Comparison of ENCODE assay signal across 9 cellular contexts in the genomic region with DNA sequence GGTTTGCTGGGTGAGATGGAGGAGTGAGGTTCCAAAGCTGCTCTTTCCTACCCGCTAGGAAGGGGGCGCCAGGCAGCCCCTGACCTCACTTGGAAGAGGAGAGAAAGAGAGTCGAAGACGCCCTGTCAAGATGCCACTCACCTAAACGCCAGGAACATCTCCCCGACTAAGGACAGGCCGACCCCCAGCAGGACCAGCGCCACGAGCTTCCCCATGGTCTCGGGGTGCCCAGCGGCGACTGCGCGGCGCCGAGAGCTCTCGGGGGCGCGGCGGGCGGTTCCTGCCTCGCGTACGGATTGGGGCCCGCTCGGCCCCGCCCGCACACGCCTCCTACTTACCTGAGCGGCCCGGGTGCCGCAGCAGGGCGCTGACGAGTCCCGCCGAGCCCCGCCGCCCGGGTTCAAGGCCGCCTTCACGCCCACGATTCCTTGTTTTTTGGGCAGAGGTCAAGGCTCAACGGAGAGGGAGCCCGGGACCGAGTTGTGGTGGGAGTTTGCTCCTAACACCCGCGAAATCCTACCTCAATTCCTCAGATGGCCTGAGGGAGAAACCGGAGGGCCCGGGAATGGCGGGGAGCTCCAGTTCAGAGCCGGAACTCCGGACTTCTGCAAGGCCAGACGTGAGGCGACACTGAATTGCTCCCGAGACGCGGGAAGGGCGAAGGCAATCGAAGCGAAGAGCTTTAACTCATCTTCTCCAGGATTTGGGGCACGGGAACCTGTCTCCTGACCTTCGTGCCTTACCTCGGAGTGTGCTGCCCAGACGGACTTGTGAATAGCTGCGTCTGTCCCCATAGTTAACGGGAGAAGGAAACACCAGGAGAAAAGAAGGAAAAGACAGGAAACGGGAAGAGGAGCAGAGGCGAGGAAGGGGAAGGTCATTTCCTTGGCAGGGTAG. TPM values are rescaled to one million over a fixed set of nuclear protein-coding genes. Genes with fewer than 3 reads are reported as not detected.
DNase-seq lines count a peak whose midpoint lies in the region; ATAC-seq, FAIRE-seq and TF ChIP-seq lines count a peak whose summit lies in the region.
"Had no signal": no experiment of that assay in that cellular context is flagged by ENCODE, and none has a peak within 500 bp of the region (broad histone marks: within the 10 kb centered on the region; RNA-seq: fewer than 3 reads in every experiment).

A gene (minus strand): TSS at position 240 of the 897 bp plus-strand sequence. CDS start 25 bp downstream, at position 215.

- no peaks in the 10 kb centered on the region for H3K36me3 ChIP-seq in adipocyte (ENCODE audit: control insufficient read depth, insufficient read depth, low read length, severe bottlenecking)
- no peaks in the 10 kb centered on the region for H3K36me3 ChIP-seq in kidney (ENCODE audit: control insufficient read depth in 1 of 2, insufficient read depth in 2 of 2, low read length in 2 of 2)
- H3K36me3 ChIP-seq in testis (ENCODE audit: low read depth, missing control alignments), result no peaks in the 10 kb centered on the region

- H3K4me3 ChIP-seq in HL-60 (replicated peaks; ENCODE audit: insufficient read depth, low read length) (peak within 1 kb of the TSS; percentile 26), adipocyte (ENCODE audit: low read length) (peak within 1 kb of the TSS; percentile 76), kidney (ENCODE audit: low read length in 2 of 2) (peak within 1 kb of the TSS; percentile 53 to 55), testis (peak within 1 kb of the TSS; percentile 69 to 86)

- ATAC-seq in HG03565 (IDR thresholded peaks at IDR 0.05; ENCODE audit: unreplicated experiment) (no peak), GM19035 (IDR thresholded peaks at IDR 0.05; ENCODE audit: unreplicated experiment) (no peak)

- H3K27me3 ChIP-seq in HL-60 (ENCODE audit: insufficient read depth, poor library complexity, severe bottlenecking) (peaks cover 15% of the 10 kb centered on the region), adipocyte (replicated peaks; ENCODE audit: control insufficient read depth, insufficient read depth, low read length) (peaks cover 7% of the 10 kb centered on the region), testis (no peaks in the 10 kb centered on the region)

- no peak for TF ChIP-seq POLR2A in testis (IDR thresholded peaks at IDR 0.05)

- no peak for TF ChIP-seq CTCF in HL-60 (IDR thresholded peaks at IDR 0.05; ENCODE audit: insufficient read depth, low read length)
- TF ChIP-seq CTCF in kidney (IDR thresholded peaks at IDR 0.05; ENCODE audit: borderline replicate concordance, extremely low read depth, insufficient read depth), result no peak
- TF ChIP-seq CTCF in testis (IDR thresholded peaks at IDR 0.05), result peak; percentile 15 to 30 (median 25)

- 3 to 6% methylated on average over 17 to 68 of the region's 68 CpGs for whole genome bisulfite sequencing in testis, 2 donors

- DNase-seq in DMS53 treated with DMSO at 0.1 percent for 48 hours (lab: John Stamatoyannopoulos, UW; ENCODE audit: unreplicated experiment) (peak; percentile 87), HL-60 (ENCODE audit: low read depth in 1 of 2, low spot score in 1 of 2) (no peak), adipocyte (ENCODE audit: low read depth) (no peak), kidney (no peak), testis (peak; percentile 66), kidney glomerular epithelial cell (lab: John Stamatoyannopoulos, UW) (no peak)

- H3K4me1 ChIP-seq in adipocyte (ENCODE audit: control insufficient read depth, insufficient read depth, low read length) (peaks cover 5% of the 10 kb centered on the region), kidney (ENCODE audit: control insufficient read depth in 1 of 2, insufficient read depth in 1 of 2, low read depth in 1 of 2, low read length in 2 of 2) (no peaks in the 10 kb centered on the region), testis (peaks cover 7% of the 10 kb centered on the region)

- peak within 1 kb of the TSS; percentile 59 for H3K9ac ChIP-seq in adipocyte (ENCODE audit: low read length)
- no peak within 1 kb of the TSS for H3K9ac ChIP-seq in kidney (ENCODE audit: low read length in 2 of 2)

- intact Hi-C loops in kidney (cut with DNase I), result no loop called here
- intact Hi-C loops in testis (cut with DNase I; ENCODE audit: low total_unique reads), result no loop called here

- no peak within 1 kb of the TSS for H3K27ac ChIP-seq in HL-60 (replicated peaks)
- no peak within 1 kb of the TSS for H3K27ac ChIP-seq in kidney (ENCODE audit: low read depth in 2 of 2, low read length in 2 of 2)
- peak within 1 kb of the TSS; percentile 72 to 78 for H3K27ac ChIP-seq in testis

- H3K9me3 ChIP-seq in adipocyte (ENCODE audit: control insufficient read depth, low read length) (no peaks in the 10 kb centered on the region), kidney (ENCODE audit: control insufficient read depth in 1 of 2, low read length in 2 of 2) (no peaks in the 10 kb centered on the region), testis (no peaks in the 10 kb centered on the region)

- FAIRE-seq in kidney (lab: Jason Lieb, UNC), result no peak
- FAIRE-seq: endometrium had no signal

RNA-seq across cellular contexts. Expression of the gene that starts here (rescaled TPM):
- total RNA-seq in kidney (1.6 TPM), testis (10 to 100 TPM; 20.9 to 27.2 TPM)
- polyA plus RNA-seq in kidney (ENCODE audit: insufficient read depth, low read depth, low replicate concordance) (1.9 TPM), testis (ENCODE audit: insufficient read depth, low read depth, low replicate concordance) (53.7 TPM)

Comparison
In these comparisons a context has a peak if more than half of its experiments do, and no peak if none do; other contexts are left out.
1. RNA of the gene that starts here (polyA plus RNA-seq): 53.7 TPM in testis (single experiment); 1.9 TPM in kidney (single experiment); every median in the first group is over 10 times any median in the second.
2. DNase-seq: peak in DMS53 treated with DMSO at 0.1 percent for 48 hours (single experiment) and testis (single experiment); none in HL-60 (0 of 2), adipocyte (single experiment), kidney (single experiment) and kidney glomerular epithelial cell (single experiment).
3. H3K27ac ChIP-seq: peak in testis (2 of 2); none in HL-60 (single experiment) and kidney (0 of 2).
4. H3K4me3 ChIP-seq: peak in every context shown above with its lines; median percentile 78 in testis; 76 in adipocyte; 54 in kidney; 26 in HL-60.
5. CTCF ChIP-seq: peak in testis (3 of 3); none in HL-60 (single experiment) and kidney (single experiment).